In genomic region chr6:119326291-119327005, GRCh38 we compare ENCODE assay signal across 1 cellular context.
TF ChIP-seq lines count a peak whose summit lies in the region.

No MANE protein-coding gene starts in this region.

TF ChIP-seq in K562, 482 proteins besides CTCF, POLR2A, EP300 and RAD21 (continued from another document and continues in another):
- TF ChIP-seq RREB1 (CRISPR knock-in tag; IDR thresholded peaks at IDR 0.05), result 0 out of 2 replicates have a peak, but pooled peaks have one; percentile 47
- no peak for TF ChIP-seq NR2C1 (IDR thresholded peaks at IDR 0.05)
- TF ChIP-seq NR2C1 (tag; IDR thresholded peaks at IDR 0.05), result peak; percentile 36
- TF ChIP-seq SREBF2 (CRISPR knock-in tag; IDR thresholded peaks at IDR 0.05), result no peak
- TF ChIP-seq GTF2A2 (tag; IDR thresholded peaks at IDR 0.05), result peak; percentile 82
- no peak for TF ChIP-seq CREB5 (CRISPR knock-in tag; IDR thresholded peaks at IDR 0.05)
- TF ChIP-seq ZBTB26 (CRISPR knock-in tag; IDR thresholded peaks at IDR 0.05), result no peak
- TF ChIP-seq XRCC4 (IDR thresholded peaks at IDR 0.05; ENCODE audit: extremely low read depth, insufficient read depth, insufficient read length), result no peak
- no peak for TF ChIP-seq FOXJ2 (tag; IDR thresholded peaks at IDR 0.05)
- TF ChIP-seq TEAD4 (IDR thresholded peaks at IDR 0.05; ENCODE audit: low read length), result no peak
- TF ChIP-seq TEAD4 (CRISPR knock-in tag; IDR thresholded peaks at IDR 0.05; ENCODE audit: borderline replicate concordance), result no peak
- peak; percentile 62; the same call in 1 of the 2 replicates for TF ChIP-seq HSF4 (CRISPR knock-in tag; IDR thresholded peaks at IDR 0.05; ENCODE audit: borderline replicate concordance)
- TF ChIP-seq ATF2 (CRISPR knock-in tag; IDR thresholded peaks at IDR 0.05), result no peak
- TF ChIP-seq ZNF57 (CRISPR knock-in tag; IDR thresholded peaks at IDR 0.05), result no peak
- TF ChIP-seq SMAD3 (CRISPR knock-in tag; conservative IDR thresholded peaks at IDR 0.05), result 0 out of 2 replicates have a peak, but pooled peaks have one; percentile 45
- 0 out of 2 replicates have a peak, but pooled peaks have one; percentile 63 for TF ChIP-seq HOMEZ (CRISPR knock-in tag; IDR thresholded peaks at IDR 0.05)
- no peak for TF ChIP-seq ZNF609 (CRISPR knock-in tag; IDR thresholded peaks at IDR 0.05; ENCODE audit: borderline replicate concordance)
- no peak for TF ChIP-seq ZEB2 (IDR thresholded peaks at IDR 0.05)
- TF ChIP-seq SMARCE1 (IDR thresholded peaks at IDR 0.05), result no peak
- TF ChIP-seq ZBTB34 (CRISPR knock-in tag; IDR thresholded peaks at IDR 0.05), result no peak
- TF ChIP-seq AFF4 (CRISPR knock-in tag; IDR thresholded peaks at IDR 0.05), result no peak
- no peak for TF ChIP-seq ZNF184 (CRISPR knock-in tag; IDR thresholded peaks at IDR 0.05)
- no peak for TF ChIP-seq ZNF274 (IDR thresholded peaks at IDR 0.05; ENCODE audit: borderline replicate concordance, low read depth, low read length)
- TF ChIP-seq ZFP1 (CRISPR knock-in tag; IDR thresholded peaks at IDR 0.05), result no peak
- no peak for TF ChIP-seq HINFP (tag; conservative IDR thresholded peaks at IDR 0.05; ENCODE audit: low read depth)
- no peak for TF ChIP-seq ZC3H8 (IDR thresholded peaks at IDR 0.05)
- peak in 1 of 2 experiments; percentile 74; a peak in 2 of 4 replicates for TF ChIP-seq TEAD1 (CRISPR knock-in tag; IDR thresholded peaks at IDR 0.05)
- TF ChIP-seq FOXP4 (CRISPR knock-in tag; IDR thresholded peaks at IDR 0.05; ENCODE audit: borderline replicate concordance), result no peak
